Comparison of ENCODE assay signal across 8 cellular contexts in the genomic region with DNA sequence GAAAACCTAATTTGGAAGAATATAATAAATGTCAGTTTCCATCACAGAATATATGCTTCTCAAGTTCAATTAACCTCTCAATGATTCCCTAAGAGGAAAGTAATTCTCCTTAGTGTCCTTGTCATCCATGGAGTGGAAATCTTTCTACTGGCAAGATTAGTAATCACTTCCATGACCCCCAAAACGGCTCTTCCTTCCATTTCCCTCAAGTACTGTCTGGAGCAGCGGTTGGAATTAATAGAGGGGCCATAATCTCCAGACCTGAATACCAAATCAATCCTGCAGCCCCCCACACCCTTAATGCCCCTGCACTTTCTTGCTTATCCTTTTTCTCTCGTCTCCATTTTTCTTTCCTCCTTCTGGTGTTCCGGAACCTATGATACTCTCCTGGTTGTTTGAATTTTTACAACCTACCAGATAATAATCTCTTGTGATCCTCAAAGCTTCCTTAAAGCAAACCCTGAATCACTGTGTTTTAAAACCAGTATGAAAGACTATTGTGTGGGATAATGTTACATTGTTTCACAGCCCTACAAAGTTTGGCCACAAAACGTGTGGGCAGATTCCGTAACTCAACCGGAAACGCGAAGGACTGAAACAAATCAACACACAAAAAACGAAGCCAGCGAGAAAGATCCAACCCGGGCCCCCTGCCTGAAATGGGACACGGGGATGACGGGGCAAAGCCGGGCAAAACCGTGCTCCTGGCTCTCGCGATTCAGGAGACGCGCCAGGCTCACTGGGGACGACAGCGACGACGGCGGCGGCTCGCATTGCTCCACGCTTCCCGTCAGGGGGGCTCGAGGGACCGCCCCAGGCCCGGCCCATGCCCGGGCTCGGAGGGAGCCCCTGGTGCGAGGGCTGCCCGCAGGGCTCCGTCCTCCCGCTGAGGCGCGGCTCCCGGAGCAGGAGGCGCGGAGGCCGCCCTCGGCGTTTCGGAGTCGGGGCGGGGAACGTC. TPM values are rescaled to one million over a fixed set of nuclear protein-coding genes. Genes with fewer than 3 reads are reported as not detected.
A peak's percentile ranks its signal among the peaks of the same experiment; 100 is the strongest.
DNase-seq lines count a peak whose midpoint lies in the region; TF ChIP-seq lines count a peak whose summit lies in the region.
"Not testable (repeated sequence)": the region's sequence is repeated elsewhere in the genome, so short reads cannot be mapped to it uniquely, and the experiment has no call there.

No MANE protein-coding gene starts in this region.

- not testable (repeated sequence) for H2BK120ac ChIP-seq in neuronal stem cell (ENCODE audit: low read depth, low read length)

- not testable (repeated sequence) for H3K79me1 ChIP-seq in neuronal stem cell (ENCODE audit: low read depth, low read length)

- H4K91ac ChIP-seq in neuronal stem cell (ENCODE audit: low read depth, low read length, poor library complexity), result not testable (repeated sequence)

- DNase-seq in ELR (ENCODE audit: low read depth), result peak; percentile 81
- DNase-seq in H4 (ENCODE audit: low spot score), result peak; percentile 47
- peak; percentile 11 for DNase-seq in T-helper 9 cell
- peak in 49 of 56 donors; percentile 4 to 67 (median 36) for DNase-seq in amygdala (lab: John Stamatoyannopoulos, UW)
- peak; percentile 64 to 87 for DNase-seq in cardiac muscle cell (ENCODE audit: low read depth in 1 of 2, low spot score in 1 of 2)
- peak; percentile 56 for DNase-seq in neuronal stem cell (ENCODE audit: low spot score)
- peak; percentile 62 for DNase-seq in stomach

- not testable (repeated sequence) for H3K4me1 ChIP-seq in cardiac muscle cell (ENCODE audit: low read depth); neuronal stem cell (ENCODE audit: control insufficient read depth in 2 of 2, insufficient read depth in 1 of 2, low read depth in 1 of 2, low read length in 2 of 2)
- peaks cover 0 to 39% (median 12%) of the 10 kb centered on the region in 4 donors for H3K4me1 ChIP-seq in stomach

- intact Hi-C loops in stomach (cut with DNase I; ENCODE audit: low total_unique reads), result not testable (repeated sequence)

- H2BK5ac ChIP-seq in neuronal stem cell (ENCODE audit: low read length), result not testable (repeated sequence)

- TF ChIP-seq EP300 in Ishikawa (IDR thresholded peaks at IDR 0.05; ENCODE audit: borderline replicate concordance); stomach (IDR thresholded peaks at IDR 0.05): not testable (repeated sequence)

- peak overlapping the region; percentile 0 for H3K14ac ChIP-seq in neuronal stem cell (ENCODE audit: low read length)

- H3K9ac ChIP-seq in neuronal stem cell (ENCODE audit: low read depth, low read length, poor library complexity), result peak overlapping the region; percentile 86

- H3K23ac ChIP-seq in neuronal stem cell (ENCODE audit: low read depth, low read length, poor library complexity), result peak overlapping the region; percentile 20

- not testable (repeated sequence) for H3K27me3 ChIP-seq in cardiac muscle cell; neuronal stem cell (ENCODE audit: control insufficient read depth in 3 of 3, insufficient read depth in 3 of 3, low read depth in 1 of 3, low read length in 3 of 3); stomach

- peak overlapping the region; percentile 90 for H3K27ac ChIP-seq in cardiac muscle cell
- peak overlapping the region; percentile 72 for H3K27ac ChIP-seq in neuronal stem cell (replicated peaks; ENCODE audit: low read length)
- peak overlapping the region; percentile 85 to 96 (median 93) for H3K27ac ChIP-seq in stomach

- not testable (repeated sequence) for H3K36me3 ChIP-seq in cardiac muscle cell; neuronal stem cell (replicated peaks in 1 of 2; ENCODE audit: control insufficient read depth in 2 of 2, insufficient read depth in 2 of 2, low read length in 2 of 2); stomach

- peak overlapping the region; percentile 62 for H3K4me2 ChIP-seq in neuronal stem cell (ENCODE audit: insufficient read depth, low read length, poor library complexity, severe bottlenecking)

- H3K9me3 ChIP-seq in cardiac muscle cell (ENCODE audit: low read depth); neuronal stem cell (replicated peaks in 1 of 2; ENCODE audit: control insufficient read depth in 2 of 2, insufficient read depth in 1 of 2, low read depth in 1 of 2, low read length in 2 of 2); stomach: not testable (repeated sequence)

- not testable (repeated sequence) for H2AK5ac ChIP-seq in neuronal stem cell (ENCODE audit: low read depth, low read length)

- not testable (repeated sequence) for TF ChIP-seq CTCF in cardiac muscle cell (IDR thresholded peaks at IDR 0.05; ENCODE audit: low read depth, low read length); stomach (IDR thresholded peaks at IDR 0.05)

- peak overlapping the region; percentile 91 for H3K18ac ChIP-seq in neuronal stem cell (ENCODE audit: low read length)

- H2AFZ ChIP-seq in neuronal stem cell (ENCODE audit: low read length), result peak overlapping the region; percentile 92

- not testable (repeated sequence) for H2BK15ac ChIP-seq in neuronal stem cell (ENCODE audit: low read length)

- H3K4me3 ChIP-seq in cardiac muscle cell, result peak overlapping the region; percentile 84
- peak overlapping the region; percentile 73 to 81 for H3K4me3 ChIP-seq in neuronal stem cell (ENCODE audit: low read length in 2 of 2)
- peak overlapping the region; percentile 53 to 89 (median 82) for H3K4me3 ChIP-seq in stomach

- TF ChIP-seq POLR2A in stomach (IDR thresholded peaks at IDR 0.05), result not testable (repeated sequence)

- H3K4ac ChIP-seq in neuronal stem cell (ENCODE audit: low read length), result not testable (repeated sequence)

- H2BK12ac ChIP-seq in neuronal stem cell (ENCODE audit: low read length), result not testable (repeated sequence)

- TF ChIP-seq RAD21 in Ishikawa (IDR thresholded peaks at IDR 0.05; ENCODE audit: low read depth), result not testable (repeated sequence)

- no CpG with 5 or more reads among the region's 50 CpGs for WGBS in neuronal stem cell (ENCODE audit: extremely low coverage in 2 of 2, insufficient read length in 2 of 2, insufficient replicate concordance in 1 of 2), 2 donors
- WGBS in stomach, 5 donors, result 29 to 33% (median 30%) methylated on average over 40 to 50 of the region's 50 CpGs

- H4K8ac ChIP-seq in neuronal stem cell (ENCODE audit: low read depth, low read length), result not testable (repeated sequence)

TF ChIP-seq in Ishikawa, 13 proteins besides CTCF, POLR2A, EP300 and RAD21:
- 0 out of 2 replicates have a peak, but pooled peaks have one; percentile 22 for TF ChIP-seq TEAD4 (IDR thresholded peaks at IDR 0.05)
- 0 out of 2 replicates have a peak, but pooled peaks have one; percentile 20 for TF ChIP-seq NFIC (IDR thresholded peaks at IDR 0.05)
- peak; percentile 37; the same call in 1 of the 2 replicates for TF ChIP-seq ZBTB7A (IDR thresholded peaks at IDR 0.05; ENCODE audit: low read depth)
- TF ChIP-seq CREB1 (IDR thresholded peaks at IDR 0.05; ENCODE audit: low read depth), result peak; percentile 46; the same call in 1 of the 2 replicates
- TF ChIP-seq, protein P1, sequence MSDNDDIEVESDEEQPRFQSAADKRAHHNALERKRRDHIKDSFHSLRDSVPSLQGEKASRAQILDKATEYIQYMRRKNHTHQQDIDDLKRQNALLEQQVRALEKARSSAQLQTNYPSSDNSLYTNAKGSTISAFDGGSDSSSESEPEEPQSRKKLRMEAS (IDR thresholded peaks at IDR 0.05), result peak; percentile 75
TF ChIP-seq in Ishikawa: peak in this region for 5; not testable (repeated sequence) for 8.

RNA-seq across cellular contexts. Expression of a gene that starts 1.0 kb away (rescaled TPM):
- total RNA-seq in H4 (2014; rRNA removed; shearing (Covaris generic)), result 8.4 and 20.8 TPM in 2 replicates
- total RNA-seq in cardiac muscle cell, result 7.5 and 19.2 TPM in 2 replicates
- 11.4 and 11.5 TPM in 2 replicates for polyA plus RNA-seq in cardiac muscle cell
- 3.4 TPM for polyA plus RNA-seq in neuronal stem cell (2013, experiment 1 of 2)
- 3.1 TPM for polyA plus RNA-seq in neuronal stem cell (2013, experiment 2 of 2)
- total RNA-seq in stomach, result 10 to 100 TPM in 1 of 5 donors, 1 to 10 TPM in 4; 1.6 to 13.3 (median 5.8) TPM
- polyA plus RNA-seq in stomach, result 1 to 10 TPM; 5.4 to 8.4 (median 7.0) TPM

RNA-seq across cellular contexts. Expression of a gene that starts 14.3 kb away (rescaled TPM):
- 68.3 and 82.1 TPM in 2 replicates for total RNA-seq in H4 (2014; rRNA removed; shearing (Covaris generic))
- total RNA-seq in cardiac muscle cell (62.5 and 66.7 TPM in 2 replicates), stomach (10 to 100 TPM; 24.5 to 70.1 (median 63.3) TPM)
- polyA plus RNA-seq in cardiac muscle cell (48.8 and 61.0 TPM in 2 replicates), stomach (10 to 100 TPM; 23.7 to 40.0 (median 25.8) TPM)
- 33.9 TPM for polyA plus RNA-seq in neuronal stem cell (2013, experiment 1 of 2)
- polyA plus RNA-seq in neuronal stem cell (2013, experiment 2 of 2), result 34.0 TPM

Comparison
In these comparisons a context has a peak if more than half of its experiments do, and no peak if none do; other contexts are left out.
1. Peak in every context shown above with its lines: DNase-seq, H3K4me3 ChIP-seq and H3K27ac ChIP-seq.
2. DNase-seq: peak in every context shown above with its lines; median percentile 81 in ELR; 76 in cardiac muscle cell; 62 in stomach; 56 in neuronal stem cell; 47 in H4; 36 in amygdala; 11 in T-helper 9 cell.